Comparison of ENCODE assay signal across 30 cellular contexts in genomic region chr1:5933676-5934057, GRCh38. TPM values are rescaled to one million over a fixed set of nuclear protein-coding genes. Genes with fewer than 3 reads are reported as not detected.
DNase-seq lines count a peak whose midpoint lies in the region; TF ChIP-seq lines count a peak whose summit lies in the region.
"Had no signal": no experiment of that assay in that cellular context is flagged by ENCODE, and none has a peak within 500 bp of the region (broad histone marks: within the 10 kb centered on the region; RNA-seq: fewer than 3 reads in every experiment).

No MANE protein-coding gene starts in this region.

- no peak overlapping the region for H3K14ac ChIP-seq in mesenchymal stem cell (ENCODE audit: low read length in 2 of 2)

- no peak overlapping the region for H4K91ac ChIP-seq in mesenchymal stem cell (ENCODE audit: low read length)

- no peaks in the 10 kb centered on the region for H3K4me1 Mint-ChIP-seq in Caco-2 (ENCODE audit: low read depth, unreplicated experiment)
- H3K4me1 Mint-ChIP-seq: IgD-negative memory B cell had no signal

- H3K36me3 ChIP-seq in mesenchymal stem cell (ENCODE audit: control insufficient read depth in 1 of 2, insufficient read depth in 2 of 2, low read depth in 1 of 2, low read length in 2 of 2) = peaks cover 25 to 32% of the 10 kb centered on the region in 2 experiments
- no peaks in the 10 kb centered on the region for H3K36me3 ChIP-seq in Caco-2 (ENCODE audit: control insufficient read depth, insufficient read depth, low read length)
- H3K36me3 ChIP-seq: ovary, Peyer's patch had no signal

- no peak overlapping the region for H2BK5ac ChIP-seq in mesenchymal stem cell (ENCODE audit: low read depth, low read length, poor library complexity, severe bottlenecking)

- POLR2A ChIA-PET in Caco-2 (lab: Charles Lee) = no interaction called here

- H3K4me2 ChIP-seq in mesenchymal stem cell (ENCODE audit: low read length, poor library complexity, severe bottlenecking) = no peak overlapping the region

- DNase-seq in GM03348 (ENCODE audit: low spot score) (peak; percentile 77), fibroblast of gingiva (ENCODE audit: low read depth) (peak; percentile 80), mesenchymal stem cell (peak; percentile 7), T-helper 2 cell (no peak), Caco-2 (no peak), NCI-H1930 (lab: John Stamatoyannopoulos, UW) (no peak), NCI-H187 (lab: John Stamatoyannopoulos, UW) (no peak)
- DNase-seq: activated CD4-positive, alpha-beta T cell treated with anti-CD3 and anti-CD28 coated beads for 1 hour; activated CD8-positive, alpha-beta T cell treated with anti-CD3 and anti-CD28 coated beads for 36 hours; aorta; C1 segment of cervical spinal cord; central memory CD4-positive, alpha-beta T cell; COR-L47; GDM1; lower lobe of right lung; NCI-H1048; NCI-H2029; NCI-H526 treated with DMSO at 0.1 percent for 48 hours; SIG-M5; stimulated activated CD4-positive, alpha-beta T cell treated with anti-CD3 and anti-CD28 coated beads, Interleukin-2, amount 100 ng/mL, for 48 hours; substantia nigra; upper lobe of left lung had no signal

- H3K9me3 ChIP-seq in mesenchymal stem cell (ENCODE audit: control insufficient read depth, low read length) (no peaks in the 10 kb centered on the region), Caco-2 (no peaks in the 10 kb centered on the region)
- H3K9me3 ChIP-seq: lower lobe of right lung, ovary, Peyer's patch, upper lobe of left lung had no signal

- BruUV-seq in Caco-2 (replicated peaks; lab: Mats Ljungman, UMichigan) = no TSS peak

- H4K8ac ChIP-seq in mesenchymal stem cell (ENCODE audit: low read length) = no peak overlapping the region

- no peak overlapping the region for H2BK15ac ChIP-seq in mesenchymal stem cell (ENCODE audit: low read depth, poor library complexity, severe bottlenecking)

- no peaks in the 10 kb centered on the region for H3K79me1 ChIP-seq in mesenchymal stem cell (replicated peaks; ENCODE audit: low read length, poor library complexity, severe bottlenecking)

- H2BK120ac ChIP-seq in mesenchymal stem cell (ENCODE audit: low read depth, low read length) = no peak overlapping the region

- H3K9ac ChIP-seq in mesenchymal stem cell (ENCODE audit: low read length) = no peak overlapping the region

- CTCF ChIA-PET in Caco-2 (lab: Charles Lee) = no interaction called here

- 92% methylated on average over 7 of the region's 7 CpGs for WGBS in mesenchymal stem cell

- H3K9me3 Mint-ChIP-seq in Caco-2 (ENCODE audit: unreplicated experiment) = no peaks in the 10 kb centered on the region
- H3K9me3 Mint-ChIP-seq: activated CD8-positive, alpha-beta T cell treated with anti-CD3 and anti-CD28 coated beads for 36 hours; activated naive CD4-positive, alpha-beta T cell treated with anti-CD3 and anti-CD28 coated beads, Interleukin-2, amount 50 U/mL, for 72 hours; activated T-helper 17 cell treated with anti-CD3 and anti-CD28 coated beads, Interleukin-2, amount 50 U/mL, for 72 hours; dendritic cell treated with granulocyte-macrophage colony-stimulating factor and Interleukin-4, amounts not matched to agents 40 ng/mL and 50 ng/mL, for 4 days; IgD-negative memory B cell; nephron had no signal

- TF ChIP-seq CTCF in VCaP (conservative IDR thresholded peaks at IDR 0.05) (no peak), Caco-2 (IDR thresholded peaks at IDR 0.05; ENCODE audit: insufficient read depth in 1 of 2, low read depth in 1 of 2, low read length in 1 of 2, severe bottlenecking in 1 of 2, unreplicated experiment in 1 of 2) (no peak)

- no peaks in the 10 kb centered on the region for H3K27me3 Mint-ChIP-seq in Caco-2 (ENCODE audit: insufficient read depth, unreplicated experiment)
- H3K27me3 Mint-ChIP-seq: activated CD8-positive, alpha-beta T cell treated with anti-CD3 and anti-CD28 coated beads for 36 hours; activated T-helper 17 cell treated with anti-CD3 and anti-CD28 coated beads, Interleukin-2, amount 50 U/mL, for 72 hours; dendritic cell treated with granulocyte-macrophage colony-stimulating factor and Interleukin-4, amounts not matched to agents 40 ng/mL and 50 ng/mL, for 4 days; IgD-negative memory B cell had no signal

- no peak overlapping the region for H3K4ac ChIP-seq in mesenchymal stem cell (ENCODE audit: low read depth in 1 of 2, low read length in 2 of 2)

- H3K27me3 ChIP-seq in mesenchymal stem cell (ENCODE audit: control insufficient read depth in 1 of 2, insufficient read depth in 1 of 2, low read length in 2 of 2) = no peaks in the 10 kb centered on the region
- H3K27me3 ChIP-seq in Caco-2 (replicated peaks; ENCODE audit: control insufficient read depth, insufficient read depth, low read length) = no peaks in the 10 kb centered on the region
- H3K27me3 ChIP-seq: ovary, Peyer's patch, upper lobe of left lung had no signal

- intact Hi-C loops in Caco-2 (cut with micrococcal nuclease; ENCODE audit: unreplicated experiment) = no loop called here

- H3K4me3 Mint-ChIP-seq in Caco-2 (ENCODE audit: unreplicated experiment) = no peak overlapping the region
- H3K4me3 Mint-ChIP-seq: activated CD8-positive, alpha-beta T cell treated with anti-CD3 and anti-CD28 coated beads for 36 hours; activated T-helper 17 cell treated with anti-CD3 and anti-CD28 coated beads, Interleukin-2, amount 50 U/mL, for 72 hours; dendritic cell treated with granulocyte-macrophage colony-stimulating factor and Interleukin-4, amounts not matched to agents 40 ng/mL and 50 ng/mL, for 4 days; IgD-negative memory B cell; nephron had no signal

- H3K36me3 Mint-ChIP-seq in Caco-2 (ENCODE audit: insufficient read depth, unreplicated experiment) = no peaks in the 10 kb centered on the region

- H3K27ac ChIP-seq in VCaP = peak overlapping the region; percentile 62
- no peak overlapping the region for H3K27ac ChIP-seq in mesenchymal stem cell (ENCODE audit: low read length, poor library complexity, severe bottlenecking)
- H3K27ac ChIP-seq: lower lobe of right lung, ovary, Peyer's patch, upper lobe of left lung had no signal

- no peak overlapping the region for H3K18ac ChIP-seq in mesenchymal stem cell (ENCODE audit: low read depth in 1 of 2, low read length in 2 of 2)

- H2AK5ac ChIP-seq in mesenchymal stem cell (ENCODE audit: low read length, severe bottlenecking) = no peak overlapping the region

- H3K27ac Mint-ChIP-seq in Caco-2 (ENCODE audit: unreplicated experiment) = no peak overlapping the region
- H3K27ac Mint-ChIP-seq: activated CD8-positive, alpha-beta T cell treated with anti-CD3 and anti-CD28 coated beads for 36 hours; activated naive CD4-positive, alpha-beta T cell treated with anti-CD3 and anti-CD28 coated beads, Interleukin-2, amount 50 U/mL, for 72 hours; activated T-helper 17 cell treated with anti-CD3 and anti-CD28 coated beads, Interleukin-2, amount 50 U/mL, for 72 hours; dendritic cell treated with granulocyte-macrophage colony-stimulating factor and Interleukin-4, amounts not matched to agents 40 ng/mL and 50 ng/mL, for 4 days; IgD-negative memory B cell; nephron had no signal

- H3K4me3 ChIP-seq in mesenchymal stem cell (ENCODE audit: insufficient read depth in 1 of 2, low read depth in 1 of 2, low read length in 2 of 2) (no peak overlapping the region), Caco-2 (ENCODE audit: low read depth, low read length) (no peak overlapping the region)
- H3K4me3 ChIP-seq: lower lobe of right lung, ovary, Peyer's patch, upper lobe of left lung had no signal

- H3K4me1 ChIP-seq in mesenchymal stem cell (ENCODE audit: control insufficient read depth, insufficient read depth, low read depth, low read length) (peaks cover 13% of the 10 kb centered on the region), Caco-2 (no peaks in the 10 kb centered on the region)
- H3K4me1 ChIP-seq: lower lobe of right lung, Peyer's patch, upper lobe of left lung had no signal

- H2BK12ac ChIP-seq in mesenchymal stem cell (ENCODE audit: low read length in 2 of 2) = no peak overlapping the region

- H2AFZ ChIP-seq in mesenchymal stem cell (ENCODE audit: low read depth, low read length) = no peak overlapping the region

- H3K23ac ChIP-seq in mesenchymal stem cell (ENCODE audit: low read length in 2 of 2) = no peak overlapping the region

RNA-seq across cellular contexts. Expression of gene NPHP4, which starts 58.6 kb away (rescaled TPM):
- polyA plus RNA-seq in mesenchymal stem cell (2013, experiment 1 of 2) = 3.2 TPM
- polyA plus RNA-seq in mesenchymal stem cell (2013, experiment 2 of 2) = 3.2 TPM
- 12.3 TPM in 2 replicates for total RNA-seq in Caco-2 (2022)

Comparison
In these comparisons a context has a peak if more than half of its experiments do, and no peak if none do; other contexts are left out.
1. DNase-seq: peak in GM03348 (single experiment), fibroblast of gingiva (single experiment) and mesenchymal stem cell (single experiment); none in T-helper 2 cell (0 of 5), Caco-2 (0 of 2), NCI-H1930 (0 of 2) and NCI-H187 (0 of 2).